ENCODE assay signal across 9 cellular contexts in the genomic region with DNA sequence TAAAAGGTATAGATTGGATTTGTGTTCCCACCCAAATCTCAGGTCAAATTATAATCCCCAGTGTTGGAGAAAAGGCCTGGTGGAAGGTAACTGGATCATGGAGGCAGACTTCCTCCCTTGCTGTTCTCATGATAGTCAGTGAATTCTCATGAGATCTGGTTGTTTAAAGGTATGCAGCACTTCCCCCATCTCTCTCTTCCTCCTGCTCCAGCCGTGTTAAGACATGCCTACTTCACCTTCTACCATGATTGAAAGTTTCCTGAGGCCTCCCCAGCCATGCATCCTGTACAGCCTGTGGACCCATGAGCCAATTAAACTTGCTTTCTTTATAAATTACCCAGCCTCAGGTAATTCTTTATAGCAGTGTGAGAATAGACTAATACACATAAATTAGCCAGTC. TPM values are rescaled to one million over a fixed set of nuclear protein-coding genes. Genes with fewer than 3 reads are reported as not detected.
"Had no signal": no experiment of that assay in that cellular context is flagged by ENCODE, and none has a peak within 500 bp of the region (broad histone marks: within the 10 kb centered on the region; RNA-seq: fewer than 3 reads in every experiment).

No MANE protein-coding gene starts in this region.

- H3K27ac Mint-ChIP-seq: GM23338, HFFc6, IgD-negative memory B cell had no signal

- ATAC-seq: GM23338, HepG2 had no signal

- DNase-seq: H9, HCEC 1CT, HFFc6 had no signal

- H3K4me2 ChIP-seq: GM23338 had no signal

- H3K4me3 ChIP-seq: GM23338 had no signal

- FAIRE-seq: H1, H54, HepG2 had no signal

- H3K27ac ChIP-seq: HL-60 had no signal

- H3K9me3 Mint-ChIP-seq: HFFc6 had no signal

- H2AFZ ChIP-seq: GM23338 had no signal

- H3K4me3 Mint-ChIP-seq: GM23338, H9, HFFc6, IgD-negative memory B cell had no signal

RNA-seq across cellular contexts. Expression of gene HTR7, which starts 39.1 kb away (rescaled TPM):
- polyA plus RNA-seq: HepG2, IgD-negative memory B cell had no signal
